37 cellular contexts compared by ENCODE assay signal in the genomic region with DNA sequence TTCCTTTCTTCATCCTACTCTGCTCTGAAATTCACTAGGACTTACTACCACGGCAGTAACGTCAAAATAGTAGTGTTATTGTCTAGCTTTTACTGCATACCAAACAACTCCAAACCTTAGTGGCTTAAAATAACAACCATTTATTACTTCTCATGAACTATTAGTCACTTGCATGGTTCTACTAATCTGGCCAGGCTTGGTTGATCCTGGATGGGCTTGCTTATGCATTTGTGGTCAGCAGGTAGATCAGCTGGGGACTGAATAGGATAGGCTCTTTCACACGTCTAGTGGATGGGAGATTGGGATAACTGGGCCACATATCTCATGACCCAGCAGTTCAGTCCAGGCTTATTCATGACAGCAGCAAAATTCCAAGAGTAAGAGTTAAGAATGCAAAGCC. TPM values are rescaled to one million over a fixed set of nuclear protein-coding genes. Genes with fewer than 3 reads are reported as not detected.
"Had no signal": no experiment of that assay in that cellular context is flagged by ENCODE, and none has a peak within 500 bp of the region (broad histone marks: within the 10 kb centered on the region; RNA-seq: fewer than 3 reads in every experiment).

No MANE protein-coding gene starts in this region.

- ATAC-seq: activated CD4-positive, CD25-positive, alpha-beta regulatory T cell treated with anti-CD3 and anti-CD28 coated beads, Interleukin-2, amount 50 U/mL, for 24 hours; activated CD8-positive, alpha-beta memory T cell treated with anti-CD3 and anti-CD28 coated beads, Interleukin-2, amount 10 ng/mL, durations not matched to agents 7 days and 5 days; activated CD8-positive, alpha-beta T cell treated with anti-CD3 and anti-CD28 coated beads, Interleukin-2, amount 10 ng/mL, durations not matched to agents 7 days and 5 days; activated naive CD8-positive, alpha-beta T cell treated with anti-CD3 and anti-CD28 coated beads, Interleukin-2, amount 50 U/mL, for 24 hours; body of pancreas; effector memory CD8-positive, alpha-beta T cell; gastroesophageal sphincter; T-helper 17 cell had no signal

- FAIRE-seq: colon had no signal

- DNase-seq: activated B cell treated with CpG ODN at 0.5 μM for 24 hours; activated CD4-positive, alpha-beta memory T cell treated with anti-CD3 and anti-CD28 coated beads for 36 hours; activated CD4-positive, alpha-beta T cell treated with anti-CD3 and anti-CD28 coated beads for 48 hours; activated CD4-positive, alpha-beta T cell treated with anti-CD3 and anti-CD28 coated beads, Interleukin-2, amount 50 U/mL, for 1 hour; activated CD8-positive, alpha-beta memory T cell treated with anti-CD3 and anti-CD28 coated beads, Interleukin-2, amount 10 ng/mL, durations not matched to agents 7 days and 5 days; activated CD8-positive, alpha-beta memory T cell treated with anti-CD3 and anti-CD28 coated beads, Interleukin-2, amount 50 U/mL, for 4 hours; activated CD8-positive, alpha-beta T cell treated with anti-CD3 and anti-CD28 coated beads, Interleukin-2, amount 10 ng/mL, durations not matched to agents 7 days and 5 days; activated effector memory CD4-positive, alpha-beta T cell treated with anti-CD3 and anti-CD28 coated beads, Interleukin-2, amount 50 U/mL, for 16 hours; activated naive CD4-positive, alpha-beta T cell treated with anti-CD3 and anti-CD28 coated beads for 36 hours; activated naive CD8-positive, alpha-beta T cell treated with anti-CD3 and anti-CD28 coated beads for 36 hours; activated naive CD8-positive, alpha-beta T cell treated with anti-CD3 and anti-CD28 coated beads, Interleukin-2, amount 50 U/mL, for 24 hours; activated T-cell treated with anti-CD3 and anti-CD28 coated beads, Interleukin-2, amount 50 U/mL, for 1 hour; activated T-cell treated with anti-CD3 and anti-CD28 coated beads, Interleukin-2, amount 50 U/mL, for 48 hours; adrenal gland; amygdala; aorta; body of pancreas; cortex of kidney; dermis blood vessel endothelial cell; effector CD4-positive, alpha-beta T cell; effector memory CD8-positive, alpha-beta T cell; esophagus squamous epithelium; foreskin melanocyte; T-helper 1 cell; T-helper 17 cell; T1000; WERI-Rb-1 had no signal

RNA-seq across cellular contexts. Expression of gene SLC35F4, which starts 9.4 kb away (rescaled TPM):
- total RNA-seq: activated B cell treated with CpG ODN at 0.5 μM for 24 hours; activated CD4-positive, alpha-beta memory T cell treated with anti-CD3 and anti-CD28 coated beads for 36 hours; activated CD8-positive, alpha-beta memory T cell treated with anti-CD3 and anti-CD28 coated beads for 36 hours; activated CD8-positive, alpha-beta memory T cell treated with anti-CD3 and anti-CD28 coated beads, Interleukin-2, amount 10 ng/mL, durations not matched to agents 7 days and 5 days; activated CD8-positive, alpha-beta T cell treated with anti-CD3 and anti-CD28 coated beads, Interleukin-2, amount 10 ng/mL, durations not matched to agents 7 days and 5 days; activated naive CD4-positive, alpha-beta T cell treated with anti-CD3 and anti-CD28 coated beads for 36 hours; activated naive CD8-positive, alpha-beta T cell treated with anti-CD3 and anti-CD28 coated beads for 36 hours; activated T-helper 1 cell treated with anti-CD3 and anti-CD28 coated beads, Interleukin-12 subunit alpha, Interleukin-12 subunit beta, Interleukin-2, Interleukin-4 antibody, amounts not matched to agents 30 ng/mL and 10 ng/mL and 1 ng/mL, durations not matched to agents 14 hours and 24 hours and 36 hours; activated T-helper 2 cell treated with anti-CD3 and anti-CD28 coated beads, Interferon-gamma antibody, Interleukin-2, Interleukin-4, amounts not matched to agents 10 μg/mL and 5 μg/mL and 100 μg/mL, durations not matched to agents 14 hours and 24 hours and 36 hours; adrenal gland; aorta; body of pancreas; chondrocyte; dermis blood vessel endothelial cell; esophagus squamous epithelium; fibroblast of lung; fibroblast of villous mesenchyme; gastroesophageal sphincter; glomerular endothelial cell; T-helper 17 cell had no signal
